18 cellular contexts compared by ENCODE assay signal in genomic region chr10:29356931-29357330, GRCh38.
"Had no signal": no experiment of that assay in that cellular context is flagged by ENCODE, and none has a peak within 500 bp of the region (broad histone marks: within the 10 kb centered on the region; RNA-seq: fewer than 3 reads in every experiment).

No MANE protein-coding gene starts in this region.

- H3K4me1 ChIP-seq: prostate gland had no signal

- H3K27me3 ChIP-seq: sigmoid colon had no signal

- H3K4me1 Mint-ChIP-seq: activated CD4-positive, alpha-beta T cell treated with anti-CD3 and anti-CD28 coated beads, Interleukin-2, amount 10 ng/mL, durations not matched to agents 7 days and 5 days; activated naive CD4-positive, alpha-beta T cell treated with anti-CD3 and anti-CD28 coated beads, Interleukin-2, amount 10 ng/mL, durations not matched to agents 7 days and 5 days; activated T-helper 17 cell treated with anti-CD3 and anti-CD28 coated beads, Interleukin-2, amount 50 U/mL, for 72 hours; central memory CD8-positive, alpha-beta T cell; naive thymus-derived CD4-positive, alpha-beta T cell; T-helper 17 cell had no signal

- H3K27ac ChIP-seq: prostate gland, sigmoid colon had no signal

- H3K4me3 Mint-ChIP-seq: activated CD4-positive, alpha-beta T cell treated with anti-CD3 and anti-CD28 coated beads, Interleukin-2, amount 10 ng/mL, durations not matched to agents 7 days and 5 days; activated naive CD4-positive, alpha-beta T cell treated with anti-CD3 and anti-CD28 coated beads, Interleukin-2, amount 10 ng/mL, durations not matched to agents 7 days and 5 days; activated T-helper 17 cell treated with anti-CD3 and anti-CD28 coated beads, Interleukin-2, amount 50 U/mL, for 72 hours; brain; central memory CD8-positive, alpha-beta T cell; naive thymus-derived CD4-positive, alpha-beta T cell; T-helper 17 cell had no signal

- H3K36me3 ChIP-seq: prostate gland, sigmoid colon had no signal

- DNase-seq: activated CD4-positive, alpha-beta T cell treated with anti-CD3 and anti-CD28 coated beads, Interleukin-2, amount 10 ng/mL, durations not matched to agents 7 days and 5 days; activated CD4-positive, CD25-positive, alpha-beta regulatory T cell; activated naive CD4-positive, alpha-beta T cell treated with anti-CD3 and anti-CD28 coated beads, Interleukin-2, amount 10 ng/mL, durations not matched to agents 7 days and 5 days; activated T-cell treated with anti-CD3 and anti-CD28 coated beads for 4 hours; effector memory CD4-positive, alpha-beta T cell; erythroblast; hippocampal formation; left colon; naive thymus-derived CD4-positive, alpha-beta T cell; sigmoid colon; stimulated activated CD4-positive, alpha-beta T cell treated with anti-CD3 and anti-CD28 coated beads, Interleukin-12 subunit alpha, Interleukin-12 subunit beta, amount 100 ng/mL, for 4 hours; stimulated activated naive CD8-positive, alpha-beta T cell treated with anti-CD3 and anti-CD28 coated beads, Interleukin-15, Interleukin-2, amounts not matched to agents 100 U/mL and 50 U/mL, for 24 hours; T-helper 17 cell had no signal

- H3K36me3 Mint-ChIP-seq: activated naive CD4-positive, alpha-beta T cell treated with anti-CD3 and anti-CD28 coated beads, Interleukin-2, amount 10 ng/mL, durations not matched to agents 7 days and 5 days; brain; naive thymus-derived CD4-positive, alpha-beta T cell had no signal

- H3K4me3 ChIP-seq: lung, prostate gland, sigmoid colon had no signal

- H3K27me3 Mint-ChIP-seq: activated T-helper 17 cell treated with anti-CD3 and anti-CD28 coated beads, Interleukin-2, amount 50 U/mL, for 72 hours; brain; T-helper 17 cell had no signal

- H3K27ac Mint-ChIP-seq: activated CD4-positive, alpha-beta T cell treated with anti-CD3 and anti-CD28 coated beads, Interleukin-2, amount 10 ng/mL, durations not matched to agents 7 days and 5 days; activated naive CD4-positive, alpha-beta T cell treated with anti-CD3 and anti-CD28 coated beads, Interleukin-2, amount 10 ng/mL, durations not matched to agents 7 days and 5 days; activated T-helper 17 cell treated with anti-CD3 and anti-CD28 coated beads, Interleukin-2, amount 50 U/mL, for 72 hours; brain; naive thymus-derived CD4-positive, alpha-beta T cell; T-helper 17 cell had no signal

- ATAC-seq: activated T-helper 17 cell treated with anti-CD3 and anti-CD28 coated beads, Interleukin-2, amount 50 U/mL, for 72 hours; left colon; naive thymus-derived CD4-positive, alpha-beta T cell; stimulated activated naive CD8-positive, alpha-beta T cell treated with anti-CD3 and anti-CD28 coated beads, Interleukin-15, Interleukin-2, amounts not matched to agents 100 U/mL and 50 U/mL, for 24 hours; T-helper 17 cell had no signal

- H3K9me3 ChIP-seq: prostate gland, sigmoid colon had no signal

- H3K9me3 Mint-ChIP-seq: activated CD4-positive, alpha-beta T cell treated with anti-CD3 and anti-CD28 coated beads, Interleukin-2, amount 10 ng/mL, durations not matched to agents 7 days and 5 days; activated naive CD4-positive, alpha-beta T cell treated with anti-CD3 and anti-CD28 coated beads, Interleukin-2, amount 10 ng/mL, durations not matched to agents 7 days and 5 days; activated T-helper 17 cell treated with anti-CD3 and anti-CD28 coated beads, Interleukin-2, amount 50 U/mL, for 72 hours; central memory CD8-positive, alpha-beta T cell; naive thymus-derived CD4-positive, alpha-beta T cell had no signal
